ENCODE assay signal across 20 cellular contexts in the genomic region with DNA sequence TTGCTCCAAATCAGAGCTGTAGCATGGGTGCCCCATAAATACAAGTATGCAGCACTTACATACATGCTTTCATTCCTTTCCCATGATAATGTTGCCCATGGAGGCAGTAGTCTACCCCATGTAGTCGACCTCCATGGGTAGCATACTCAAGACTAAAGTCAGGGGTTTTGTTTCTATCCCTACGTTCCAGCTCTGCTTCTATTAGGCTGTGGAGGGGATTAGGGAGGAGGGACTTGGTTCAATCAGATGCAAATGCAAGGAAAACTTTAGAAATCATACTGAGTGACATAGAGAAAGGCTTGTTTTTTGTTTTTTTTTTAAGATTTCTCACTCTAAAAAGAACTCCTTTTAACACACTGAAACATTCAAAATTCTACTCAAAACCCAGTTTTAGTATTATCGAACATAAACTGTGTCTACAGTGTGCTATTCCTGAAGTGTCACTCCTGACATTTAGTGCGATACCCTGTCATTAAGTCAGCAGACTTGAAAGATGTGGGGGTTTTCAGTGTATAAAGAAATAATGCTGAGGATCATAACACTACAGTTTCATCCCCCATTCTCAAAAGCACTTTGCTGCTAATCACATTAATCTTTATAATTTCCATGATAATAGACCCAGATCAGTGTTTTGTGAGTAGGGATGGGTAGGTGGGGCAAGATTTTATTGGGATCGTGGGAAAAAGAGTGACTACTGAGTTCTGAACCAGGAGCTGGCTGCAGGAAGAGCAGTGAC. TPM values are rescaled to one million over a fixed set of nuclear protein-coding genes. Genes with fewer than 3 reads are reported as not detected.
DNase-seq lines count a peak whose midpoint lies in the region; ATAC-seq and TF ChIP-seq lines count a peak whose summit lies in the region.
"Had no signal": no experiment of that assay in that cellular context is flagged by ENCODE, and none has a peak within 500 bp of the region (broad histone marks: within the 10 kb centered on the region; RNA-seq: fewer than 3 reads in every experiment).

No MANE protein-coding gene starts in this region.

- no peak overlapping the region for H2AFZ ChIP-seq in neuronal stem cell (ENCODE audit: low read length)
- H2AFZ ChIP-seq: GM23248 had no signal

- no peak overlapping the region for H3K4ac ChIP-seq in neuronal stem cell (ENCODE audit: low read length)

- H3K18ac ChIP-seq in neuronal stem cell (ENCODE audit: low read length) = peak overlapping the region; percentile 18

- H3K9me3 ChIP-seq in HUES48 (ENCODE audit: control insufficient read depth, insufficient read depth, low read length) = no peaks in the 10 kb centered on the region
- peaks cover 0 to 4% of the 10 kb centered on the region in 2 donors for H3K9me3 ChIP-seq in neuronal stem cell (replicated peaks in 1 of 2; ENCODE audit: control insufficient read depth in 2 of 2, insufficient read depth in 1 of 2, low read depth in 1 of 2, low read length in 2 of 2)
- no peaks in the 10 kb centered on the region for H3K9me3 ChIP-seq in colonic mucosa
- no peaks in the 10 kb centered on the region for H3K9me3 ChIP-seq in uterus
- H3K9me3 ChIP-seq: A549, BE2C had no signal

- intact Hi-C loops in colonic mucosa (cut with DNase I) = no loop called here
- intact Hi-C loops in uterus (cut with DNase I; ENCODE audit: low total_unique reads) = no loop called here

- H3K79me1 ChIP-seq in neuronal stem cell (ENCODE audit: low read depth, low read length) = no peaks in the 10 kb centered on the region

- no peaks in the 10 kb centered on the region for H3K36me3 ChIP-seq in H7 (replicated peaks; ENCODE audit: control insufficient read depth, insufficient read depth, low read length)
- no peaks in the 10 kb centered on the region for H3K36me3 ChIP-seq in HUES48 (ENCODE audit: control insufficient read depth, insufficient read depth, low read length)
- peaks cover 0 to 15% of the 10 kb centered on the region in 2 donors for H3K36me3 ChIP-seq in neuronal stem cell (replicated peaks in 1 of 2; ENCODE audit: control insufficient read depth in 2 of 2, insufficient read depth in 2 of 2, low read length in 2 of 2)
- H3K36me3 ChIP-seq in colonic mucosa = no peaks in the 10 kb centered on the region
- no peaks in the 10 kb centered on the region for H3K36me3 ChIP-seq in uterus

- peak overlapping the region in 1 of 5 experiments; percentile 40 for H3K27ac Mint-ChIP-seq in brain
- H3K27ac Mint-ChIP-seq: CD4-positive, alpha-beta memory T cell had no signal

- H3K4me3 Mint-ChIP-seq in brain = peak overlapping the region in 3 of 5 experiments; percentile 15 to 23 (median 20)
- H3K4me3 Mint-ChIP-seq: CD4-positive, alpha-beta memory T cell had no signal

- H4K91ac ChIP-seq in neuronal stem cell (ENCODE audit: low read depth, low read length, poor library complexity) = no peak overlapping the region

- no peak for TF ChIP-seq CTCF in brain (conservative IDR thresholded peaks at IDR 0.05)
- TF ChIP-seq CTCF in colonic mucosa (IDR thresholded peaks at IDR 0.05) = no peak
- TF ChIP-seq CTCF in uterus (IDR thresholded peaks at IDR 0.05) = no peak

- no peak overlapping the region for H3K4me3 ChIP-seq in H7 (ENCODE audit: insufficient read depth, low read depth, low read length)
- H3K4me3 ChIP-seq in HUES48 (ENCODE audit: low read depth, low read length) = no peak overlapping the region
- no peak overlapping the region for H3K4me3 ChIP-seq in neuronal stem cell (ENCODE audit: low read length in 2 of 2)
- no peak overlapping the region for H3K4me3 ChIP-seq in colonic mucosa
- H3K4me3 ChIP-seq in uterus = no peak overlapping the region
- H3K4me3 ChIP-seq: A549, GM23248 had no signal

- DNase-seq in H7 (peak; percentile 57), neuronal stem cell (ENCODE audit: low spot score) (no peak), colonic mucosa (no peak), uterus (no peak)
- DNase-seq: BE2C; CD4-positive, alpha-beta memory T cell; COR-L47; DMS53; GF-D8; GM23248; IMR-90; KBM-7 had no signal

- no peak overlapping the region for H3K23ac ChIP-seq in neuronal stem cell (ENCODE audit: low read depth, low read length, poor library complexity)

- H3K4me1 ChIP-seq in HUES48 (ENCODE audit: control insufficient read depth, insufficient read depth, low read length) (peaks cover 21% of the 10 kb centered on the region), neuronal stem cell (ENCODE audit: control insufficient read depth in 2 of 2, insufficient read depth in 1 of 2, low read depth in 1 of 2, low read length in 2 of 2) (peaks cover 2 to 14% of the 10 kb centered on the region in 2 donors), colonic mucosa (no peaks in the 10 kb centered on the region), uterus (no peaks in the 10 kb centered on the region)
- H3K4me1 ChIP-seq: A549, BE2C had no signal

- H2BK15ac ChIP-seq in neuronal stem cell (ENCODE audit: low read length) = no peak overlapping the region

- H2BK120ac ChIP-seq in neuronal stem cell (ENCODE audit: low read depth, low read length) = no peak overlapping the region

- no peak overlapping the region for H2AK5ac ChIP-seq in neuronal stem cell (ENCODE audit: low read depth, low read length)

- peaks cover 29% of the 10 kb centered on the region for H3K4me1 Mint-ChIP-seq in brain

- no peak overlapping the region for H3K4me2 ChIP-seq in neuronal stem cell (ENCODE audit: insufficient read depth, low read length, poor library complexity, severe bottlenecking)
- H3K4me2 ChIP-seq: A549 had no signal

- peak overlapping the region; percentile 59 for H3K27ac ChIP-seq in HUES48 (ENCODE audit: low read depth, low read length)
- no peak overlapping the region for H3K27ac ChIP-seq in neuronal stem cell (replicated peaks; ENCODE audit: low read length)
- no peak overlapping the region for H3K27ac ChIP-seq in colonic mucosa
- no peak overlapping the region for H3K27ac ChIP-seq in uterus
- H3K27ac ChIP-seq: A549, C4-2B, GM23248, HL-60 had no signal

- ATAC-seq in HG03469 (IDR thresholded peaks at IDR 0.05; ENCODE audit: unreplicated experiment) = no peak
- ATAC-seq: A549, HCT116 had no signal

- H3K9ac ChIP-seq in HUES48 (ENCODE audit: low read depth, low read length) = no peak overlapping the region
- no peak overlapping the region for H3K9ac ChIP-seq in neuronal stem cell (ENCODE audit: low read depth, low read length, poor library complexity)
- no peak overlapping the region for H3K9ac ChIP-seq in colonic mucosa (ENCODE audit: low read depth in 2 of 2, low read length in 2 of 2)
- H3K9ac ChIP-seq: GM23248 had no signal

- no peak for TF ChIP-seq POLR2A in uterus (IDR thresholded peaks at IDR 0.05)

- H4K8ac ChIP-seq in neuronal stem cell (ENCODE audit: low read depth, low read length) = no peak overlapping the region

- WGBS in neuronal stem cell (ENCODE audit: extremely low coverage in 2 of 2, insufficient read length in 2 of 2, insufficient replicate concordance in 1 of 2), 2 donors = no CpG with 5 or more reads among the region's 5 CpGs

- no peak overlapping the region for H2BK5ac ChIP-seq in neuronal stem cell (ENCODE audit: low read length)

- peaks cover 4% of the 10 kb centered on the region for H3K27me3 Mint-ChIP-seq in brain

- no peak overlapping the region for H2BK12ac ChIP-seq in neuronal stem cell (ENCODE audit: low read length)

- H3K36me3 Mint-ChIP-seq in brain = peaks cover 5% of the 10 kb centered on the region

- no peak overlapping the region for H3K14ac ChIP-seq in neuronal stem cell (ENCODE audit: low read length)

- H3K9me3 Mint-ChIP-seq in brain = peaks cover 3 to 12% (median 5%) of the 10 kb centered on the region in 5 experiments
- H3K9me3 Mint-ChIP-seq: CD4-positive, alpha-beta memory T cell had no signal

- no peaks in the 10 kb centered on the region for H3K27me3 ChIP-seq in H7 (ENCODE audit: control insufficient read depth, insufficient read depth, low read length)
- no peaks in the 10 kb centered on the region for H3K27me3 ChIP-seq in HUES48 (ENCODE audit: control insufficient read depth, insufficient read depth, low read length)
- H3K27me3 ChIP-seq in neuronal stem cell (ENCODE audit: control insufficient read depth in 3 of 3, insufficient read depth in 3 of 3, low read depth in 1 of 3, low read length in 3 of 3) = no peaks in the 10 kb centered on the region
- no peaks in the 10 kb centered on the region for H3K27me3 ChIP-seq in colonic mucosa
- no peaks in the 10 kb centered on the region for H3K27me3 ChIP-seq in uterus
- H3K27me3 ChIP-seq: BE2C had no signal

RNA-seq across cellular contexts. Expression of a gene that starts 40.3 kb away (rescaled TPM):
- not detected in 2 replicates for total RNA-seq in H7 (2014; rRNA removed; shearing (Covaris generic))
- not detected for polyA plus RNA-seq in brain (ENCODE audit: insufficient read depth, low read depth, low replicate concordance)
- polyA plus RNA-seq in neuronal stem cell (2013, experiment 1 of 2) = 0.07 TPM
- polyA plus RNA-seq in neuronal stem cell (2013, experiment 2 of 2) = 0.03 TPM
- total RNA-seq in colonic mucosa (1 to 10 TPM; 1.2 to 1.8 TPM), uterus (under 1 TPM in 2 of 4 donors, not detected in 2; 0.14 to 0.18 TPM)
- total RNA-seq: GM23248, IMR-90 had no signal
- polyA plus RNA-seq: A549, AG04450, GM23248, IMR-90 had no signal
